ENCODE assay signal across 8 cellular contexts in genomic region chr17:17681744-17682292, GRCh38. TPM values are rescaled to one million over a fixed set of nuclear protein-coding genes. Genes with fewer than 3 reads are reported as not detected.
A peak's percentile ranks its signal among the peaks of the same experiment; 100 is the strongest.
DNase-seq lines count a peak whose midpoint lies in the region; ATAC-seq and TF ChIP-seq lines count a peak whose summit lies in the region.

No MANE protein-coding gene starts in this region.

- H3K9ac ChIP-seq in neural cell (ENCODE audit: low read length) = peak overlapping the region; percentile 100

- no peaks in the 10 kb centered on the region for H3F3A ChIP-seq in neural cell (ENCODE audit: insufficient read depth, low read length, poor library complexity, severe bottlenecking)

- TF ChIP-seq CTCF in activated CD8-positive, alpha-beta T cell treated with anti-CD3 and anti-CD28 coated beads for 36 hours (IDR thresholded peaks at IDR 0.05) = no peak
- TF ChIP-seq CTCF in esophagus muscularis mucosa (IDR thresholded peaks at IDR 0.05) (no peak), neural cell (IDR thresholded peaks at IDR 0.05; ENCODE audit: poor library complexity, severe bottlenecking) (no peak)

- CTCF ChIA-PET in activated CD8-positive, alpha-beta T cell treated with anti-CD3 and anti-CD28 coated beads for 36 hours (lab: Charles Lee) = interaction anchor here (0.8 to 2.8 kb wide), 11 partner anchors 9 to 352 kb away, joined by 3 to 22 read pairs (median 4); no protein-coding TSS in a partner anchor

- intact Hi-C loops in activated CD8-positive, alpha-beta T cell treated with anti-CD3 and anti-CD28 coated beads for 36 hours (cut with micrococcal nuclease) = loop anchor here (5.0 kb wide), 1 partner anchor 175 kb away; no protein-coding TSS in a partner anchor
- intact Hi-C loops in esophagus muscularis mucosa (cut with DNase I) = loop anchor here (5.0 kb wide), 3 partner anchors 100 to 350 kb away; no protein-coding TSS in a partner anchor

- H3K4me1 Mint-ChIP-seq in activated CD8-positive, alpha-beta T cell treated with anti-CD3 and anti-CD28 coated beads for 36 hours (ENCODE audit: low read depth) = peaks cover 35% of the 10 kb centered on the region

- peaks cover 3% of the 10 kb centered on the region for H3K36me3 Mint-ChIP-seq in activated CD8-positive, alpha-beta T cell treated with anti-CD3 and anti-CD28 coated beads for 36 hours (ENCODE audit: low read depth)

- peak; percentile 40 for DNase-seq in stimulated activated CD4-positive, alpha-beta T cell treated with anti-CD3 and anti-CD28 coated beads, Interleukin-12 subunit alpha, Interleukin-12 subunit beta, amount 100 ng/mL, for 4 hours
- DNase-seq in stimulated activated CD4-positive, alpha-beta T cell treated with anti-CD3 and anti-CD28 coated beads, Interleukin-2, amount 100 ng/mL, for 48 hours = no peak
- peak; percentile 42 for DNase-seq in HK-2 (ENCODE audit: unreplicated experiment)
- DNase-seq in activated CD8-positive, alpha-beta T cell treated with anti-CD3 and anti-CD28 coated beads for 36 hours = peak; percentile 68
- DNase-seq in esophagus muscularis mucosa (ENCODE audit: extremely low spot score) = no peak
- DNase-seq in foreskin melanocyte = no peak
- no peak for DNase-seq in SW480 (ENCODE audit: low spot score)

- H3K4me1 ChIP-seq in esophagus muscularis mucosa = peaks cover 34 to 54% (median 43%) of the 10 kb centered on the region in 4 donors

- TF ChIP-seq RAD21 in neural cell (conservative IDR thresholded peaks at IDR 0.05) = no peak

- TF ChIP-seq POLR2A in esophagus muscularis mucosa (IDR thresholded peaks at IDR 0.05; ENCODE audit: low read depth) = no peak

- WGBS in esophagus muscularis mucosa = under 1% methylated on average over 25 of the region's 68 CpGs

- peak overlapping the region; percentile 91 for H3K27ac Mint-ChIP-seq in activated CD8-positive, alpha-beta T cell treated with anti-CD3 and anti-CD28 coated beads for 36 hours

- POLR2A ChIA-PET in activated CD8-positive, alpha-beta T cell treated with anti-CD3 and anti-CD28 coated beads for 36 hours (lab: Charles Lee) = interaction anchor here (0.7 to 3.5 kb wide), 17 partner anchors 9 to 173 kb away, joined by 3 to 52 read pairs (median 5); partner anchors contain the start of gene SREBF1

- H3K27ac ChIP-seq in esophagus muscularis mucosa (replicated peaks in 1 of 4) (peak overlapping the region; percentile 96 to 99 (median 98)), neural cell (ENCODE audit: low read length) (peak overlapping the region; percentile 99)

- H3K9me3 ChIP-seq in esophagus muscularis mucosa (no peaks in the 10 kb centered on the region), neural cell (ENCODE audit: low read length) (no peaks in the 10 kb centered on the region)

- H3K36me3 ChIP-seq in esophagus muscularis mucosa = no peaks in the 10 kb centered on the region
- no peaks in the 10 kb centered on the region for H3K36me3 ChIP-seq in neural cell (ENCODE audit: insufficient read depth, low read length)

- peak overlapping the region; percentile 71 to 86 (median 84) for H3K4me3 ChIP-seq in esophagus muscularis mucosa
- peak overlapping the region; percentile 96 for H3K4me3 ChIP-seq in neural cell (ENCODE audit: low read length)

- no peak overlapping the region for H3K4me2 ChIP-seq in neural cell (ENCODE audit: low read length)

- TF ChIP-seq EP300 in esophagus muscularis mucosa (IDR thresholded peaks at IDR 0.05) = no peak
- TF ChIP-seq EP300 in neural cell (conservative IDR thresholded peaks at IDR 0.05; ENCODE audit: poor library complexity, severe bottlenecking) = no peak

- no peaks in the 10 kb centered on the region for H3K27me3 Mint-ChIP-seq in activated CD8-positive, alpha-beta T cell treated with anti-CD3 and anti-CD28 coated beads for 36 hours

- peaks cover 45% of the 10 kb centered on the region for H3K79me2 ChIP-seq in neural cell (replicated peaks; ENCODE audit: insufficient read depth, low read length)

- ATAC-seq in activated CD8-positive, alpha-beta T cell treated with anti-CD3 and anti-CD28 coated beads for 36 hours = peak; percentile 38

- H3K9me2 ChIP-seq in neural cell (ENCODE audit: insufficient read depth, low read length) = no peaks in the 10 kb centered on the region

- no peaks in the 10 kb centered on the region for H4K20me1 ChIP-seq in neural cell (ENCODE audit: insufficient read depth)

- no peaks in the 10 kb centered on the region for H3K9me3 Mint-ChIP-seq in activated CD8-positive, alpha-beta T cell treated with anti-CD3 and anti-CD28 coated beads for 36 hours

- peak overlapping the region; percentile 80 for H3K4me3 Mint-ChIP-seq in activated CD8-positive, alpha-beta T cell treated with anti-CD3 and anti-CD28 coated beads for 36 hours

- H2AFZ ChIP-seq in neural cell (ENCODE audit: low read depth, low read length) = no peak overlapping the region

- H3K27me3 ChIP-seq in esophagus muscularis mucosa (no peaks in the 10 kb centered on the region), neural cell (ENCODE audit: insufficient read depth, low read depth, low read length) (no peaks in the 10 kb centered on the region)

TF ChIP-seq in neural cell, 6 proteins besides CTCF, POLR2A, EP300 and RAD21:
- TF ChIP-seq TAF1 (IDR thresholded peaks at IDR 0.05; ENCODE audit: low read depth) (no peak), EZH2 (IDR thresholded peaks at IDR 0.05; ENCODE audit: borderline replicate concordance, insufficient read depth, low read length, poor library complexity, severe bottlenecking) (no peak), SMC3 (conservative IDR thresholded peaks at IDR 0.05; ENCODE audit: poor library complexity) (no peak), REST (IDR thresholded peaks at IDR 0.05; ENCODE audit: borderline replicate concordance) (no peak), POLR2AphosphoS5 (IDR thresholded peaks at IDR 0.05) (peak; percentile 25)

RNA-seq across cellular contexts. Expression of gene RAI1, which starts 0.6 kb away (rescaled TPM):
- total RNA-seq in activated CD8-positive, alpha-beta T cell treated with anti-CD3 and anti-CD28 coated beads for 36 hours = 10 to 100 TPM; 18.1 to 20.3 TPM
- 10 to 100 TPM; 18.7 to 41.3 (median 28.3) TPM for total RNA-seq in esophagus muscularis mucosa
- polyA plus RNA-seq in neural cell = 16.9 and 21.0 TPM in 2 replicates
- polyA minus RNA-seq in neural cell = 54.1 and 59.6 TPM in 2 replicates

Comparison
In these comparisons a context has a peak if more than half of its experiments do, and no peak if none do; other contexts are left out.
1. DNase-seq: peak in stimulated activated CD4-positive, alpha-beta T cell treated with anti-CD3 and anti-CD28 coated beads, Interleukin-12 subunit alpha, Interleukin-12 subunit beta, amount 100 ng/mL, for 4 hours (single experiment), HK-2 (single experiment) and activated CD8-positive, alpha-beta T cell treated with anti-CD3 and anti-CD28 coated beads for 36 hours (single experiment); none in stimulated activated CD4-positive, alpha-beta T cell treated with anti-CD3 and anti-CD28 coated beads, Interleukin-2, amount 100 ng/mL, for 48 hours (0 of 2), esophagus muscularis mucosa (single experiment), foreskin melanocyte (single experiment) and SW480 (single experiment).